Comparison of ENCODE assay signal across 13 cellular contexts in genomic region chr1:91553196-91553595, GRCh38. TPM values are rescaled to one million over a fixed set of nuclear protein-coding genes. Genes with fewer than 3 reads are reported as not detected.
DNase-seq lines count a peak whose midpoint lies in the region; ATAC-seq and TF ChIP-seq lines count a peak whose summit lies in the region.
"Had no signal": no experiment of that assay in that cellular context is flagged by ENCODE, and none has a peak within 500 bp of the region (broad histone marks: within the 10 kb centered on the region; RNA-seq: fewer than 3 reads in every experiment).

No MANE protein-coding gene starts in this region.

- peak; percentile 44 for DNase-seq in Right ventricle myocardium superior
- no peak for DNase-seq in left ventricle myocardium inferior
- peak in 1 of 2 donors; percentile 84 for DNase-seq in breast epithelium (ENCODE audit: low spot score in 2 of 2)
- no peak for DNase-seq in left lung
- DNase-seq in vagina (ENCODE audit: extremely low spot score in 2 of 2) = no peak
- no peak for DNase-seq in Caco-2
- DNase-seq in NCI-H2196 treated with DMSO at 0.1 percent for 48 hours (lab: John Stamatoyannopoulos, UW; ENCODE audit: unreplicated experiment) = no peak
- no peak for DNase-seq in KBM-7
- DNase-seq: activated gamma-delta T cell treated with Interleukin-2 at 50 U/mL for 16 hours; AML-193; effector CD4-positive, alpha-beta T cell; NCI-H1436; retina had no signal

- no peaks in the 10 kb centered on the region for H3K27me3 Mint-ChIP-seq in Caco-2 (ENCODE audit: insufficient read depth, unreplicated experiment)

- TF ChIP-seq CTCF in left ventricle myocardium inferior (IDR thresholded peaks at IDR 0.05; ENCODE audit: borderline replicate concordance) = no peak
- TF ChIP-seq CTCF in breast epithelium (IDR thresholded peaks at IDR 0.05) = peak in 1 of 3 donors; percentile 33
- TF ChIP-seq CTCF in left lung (IDR thresholded peaks at IDR 0.05) = no peak
- TF ChIP-seq CTCF in vagina (IDR thresholded peaks at IDR 0.05) = no peak
- TF ChIP-seq CTCF in Caco-2 (IDR thresholded peaks at IDR 0.05; ENCODE audit: insufficient read depth in 1 of 2, low read depth in 1 of 2, low read length in 1 of 2, severe bottlenecking in 1 of 2, unreplicated experiment in 1 of 2) = no peak

- intact Hi-C loops in Right ventricle myocardium superior (cut with DNase I) (no loop called here), left ventricle myocardium inferior (cut with micrococcal nuclease) (no loop called here), breast epithelium (cut with DNase I; ENCODE audit: low total_unique reads) (no loop called here), left lung (cut with DNase I) (no loop called here), vagina (cut with DNase I) (no loop called here), Caco-2 (cut with micrococcal nuclease; ENCODE audit: unreplicated experiment) (no loop called here)

- H3K9me3 ChIP-seq in left ventricle myocardium inferior (replicated peaks) = no peaks in the 10 kb centered on the region
- no peaks in the 10 kb centered on the region for H3K9me3 ChIP-seq in breast epithelium
- peaks cover 0 to 2% of the 10 kb centered on the region in 2 donors for H3K9me3 ChIP-seq in left lung
- H3K9me3 ChIP-seq in vagina = no peaks in the 10 kb centered on the region
- H3K9me3 ChIP-seq in Caco-2 = no peaks in the 10 kb centered on the region

- POLR2A ChIA-PET in Caco-2 (lab: Charles Lee) = no interaction called here

- H3K4me1 ChIP-seq in left ventricle myocardium inferior (peaks cover 5% of the 10 kb centered on the region), breast epithelium (peaks cover 3 to 18% of the 10 kb centered on the region in 2 donors), left lung (peaks cover 5 to 36% of the 10 kb centered on the region in 2 donors), vagina (peaks cover 47% of the 10 kb centered on the region), Caco-2 (peaks cover 10% of the 10 kb centered on the region; the same call in 1 of the 2 replicates)

- H3K36me3 Mint-ChIP-seq in Caco-2 (ENCODE audit: insufficient read depth, unreplicated experiment) = no peaks in the 10 kb centered on the region

- no peak overlapping the region for H3K27ac ChIP-seq in left ventricle myocardium inferior (replicated peaks)
- peak overlapping the region; percentile 69 to 85 for H3K27ac ChIP-seq in breast epithelium
- H3K27ac ChIP-seq in left lung = peak overlapping the region; percentile 30 to 35
- H3K27ac ChIP-seq in vagina = peak overlapping the region; percentile 74

- TF ChIP-seq POLR2A in breast epithelium (IDR thresholded peaks at IDR 0.05) (no peak), vagina (IDR thresholded peaks at IDR 0.05) (no peak)

- BruUV-seq in Caco-2 (replicated peaks; lab: Mats Ljungman, UMichigan) = no TSS peak

- peaks cover 23% of the 10 kb centered on the region for H3K4me1 Mint-ChIP-seq in Caco-2 (ENCODE audit: low read depth, unreplicated experiment)

- peaks cover 1% of the 10 kb centered on the region for H3K9me3 Mint-ChIP-seq in Caco-2 (ENCODE audit: unreplicated experiment)

- H3K4me3 ChIP-seq in left ventricle myocardium inferior = no peak overlapping the region
- H3K4me3 ChIP-seq in breast epithelium = no peak overlapping the region
- H3K4me3 ChIP-seq in left lung = no peak overlapping the region
- no peak overlapping the region for H3K4me3 ChIP-seq in vagina
- no peak overlapping the region for H3K4me3 ChIP-seq in Caco-2 (ENCODE audit: low read depth, low read length)

- no peak overlapping the region for H3K4me3 Mint-ChIP-seq in Caco-2 (ENCODE audit: unreplicated experiment)

- H3K27me3 ChIP-seq in left ventricle myocardium inferior (ENCODE audit: low read depth) (no peaks in the 10 kb centered on the region), breast epithelium (no peaks in the 10 kb centered on the region), left lung (no peaks in the 10 kb centered on the region), vagina (no peaks in the 10 kb centered on the region), Caco-2 (replicated peaks; ENCODE audit: control insufficient read depth, insufficient read depth, low read length) (no peaks in the 10 kb centered on the region)

- H3K27ac Mint-ChIP-seq in Caco-2 (ENCODE audit: unreplicated experiment) = no peak overlapping the region

- CTCF ChIA-PET in Caco-2 (lab: Charles Lee) = interaction anchor here (0.6 kb wide), 2 partner anchors 41 to 137 kb away, joined by 6 to 8 read pairs; no protein-coding TSS in a partner anchor

- H3K36me3 ChIP-seq in left ventricle myocardium inferior = no peaks in the 10 kb centered on the region
- no peaks in the 10 kb centered on the region for H3K36me3 ChIP-seq in breast epithelium
- H3K36me3 ChIP-seq in left lung = no peaks in the 10 kb centered on the region
- H3K36me3 ChIP-seq in vagina = no peaks in the 10 kb centered on the region
- H3K36me3 ChIP-seq in Caco-2 (ENCODE audit: control insufficient read depth, insufficient read depth, low read length) = no peaks in the 10 kb centered on the region

- ATAC-seq in Right ventricle myocardium superior (ENCODE audit: poor library complexity) (peak; percentile 80), left lung (peak; percentile 78)

- in situ Hi-C loops in KBM-7 (cut with MboI; ENCODE audit: low pct_unique_long_range_greater_than_20kb, low sequenced_read_pairs) = no loop called here

RNA-seq across cellular contexts. Expression of gene CDC7, which starts 52.5 kb away (rescaled TPM):
- total RNA-seq in Right ventricle myocardium superior = 0.89 TPM
- total RNA-seq in left ventricle myocardium inferior = 0.60 TPM
- total RNA-seq in breast epithelium = 1 to 10 TPM in 2 of 3 donors, under 1 TPM in 1; 0.48 to 4.9 (median 4.1) TPM
- total RNA-seq in left lung = 10 to 100 TPM in 1 of 2 donors, 1 to 10 TPM in 1; 6.3 to 10.4 TPM
- total RNA-seq in vagina = 3.4 TPM
- 17.6 and 19.4 TPM in 2 replicates for total RNA-seq in Caco-2 (2022)
